12 cellular contexts compared by ENCODE assay signal in genomic region chr12:114671664-114672476, GRCh38. TPM values are rescaled to one million over a fixed set of nuclear protein-coding genes. Genes with fewer than 3 reads are reported as not detected.
A peak's percentile ranks its signal among the peaks of the same experiment; 100 is the strongest.
DNase-seq lines count a peak whose midpoint lies in the region; ATAC-seq and TF ChIP-seq lines count a peak whose summit lies in the region.
"Had no signal": no experiment of that assay in that cellular context is flagged by ENCODE, and none has a peak within 500 bp of the region (broad histone marks: within the 10 kb centered on the region; RNA-seq: fewer than 3 reads in every experiment).

No MANE protein-coding gene starts in this region.

- TF ChIP-seq EP300 in transverse colon (IDR thresholded peaks at IDR 0.05; ENCODE audit: low read depth) = no peak

- no peaks in the 10 kb centered on the region for H3K9me3 ChIP-seq in HUES48 (ENCODE audit: control insufficient read depth, insufficient read depth, low read length)
- H3K9me3 ChIP-seq in left lung = no peaks in the 10 kb centered on the region
- no peaks in the 10 kb centered on the region for H3K9me3 ChIP-seq in transverse colon
- H3K9me3 ChIP-seq: pancreas had no signal

- intact Hi-C loops in left lung (cut with DNase I) = no loop called here
- intact Hi-C loops in transverse colon (cut with DNase I; ENCODE audit: low total_unique reads) = no loop called here

- ATAC-seq in left lung (no peak), HG03139 (IDR thresholded peaks at IDR 0.05; ENCODE audit: unreplicated experiment) (no peak)
- ATAC-seq: pancreas had no signal

- H3K27me3 ChIP-seq in HUES48 (ENCODE audit: control insufficient read depth, insufficient read depth, low read length) (peaks cover 95% of the 10 kb centered on the region), brain microvascular endothelial cell (replicated peaks) (peaks cover 11% of the 10 kb centered on the region), left lung (peaks cover 51 to 98% of the 10 kb centered on the region in 2 donors), transverse colon (peaks cover 63% of the 10 kb centered on the region)

- 65 to 95% methylated on average over 11 to 39 of the region's 55 CpGs for WGBS in transverse colon (ENCODE audit: low coverage in 1 of 2), 2 donors

- DNase-seq in brain microvascular endothelial cell (no peak), left lung (peak in 1 of 2 donors; percentile 78), transverse colon (no peak), foreskin melanocyte (no peak)
- no peak for DNase-seq in activated CD4-positive, CD25-positive, alpha-beta regulatory T cell (lab: John Stamatoyannopoulos, UW)
- DNase-seq: activated T-cell treated with anti-CD3 and anti-CD28 coated beads, Interleukin-2, amount 50 U/mL, for 48 hours; hypothalamus; NCI-H1694 treated with DMSO at 0.1 percent for 48 hours; OCI-M1; pancreas had no signal

- H3K4me3 ChIP-seq in HUES48 (ENCODE audit: low read depth, low read length) (peak overlapping the region; percentile 49), brain microvascular endothelial cell (ENCODE audit: low read depth, low read length) (peak overlapping the region; percentile 26), left lung (peak overlapping the region in 1 of 2 donors; percentile 40), transverse colon (no peak overlapping the region)
- H3K4me3 ChIP-seq: pancreas had no signal

- H3K4me1 ChIP-seq in HUES48 (ENCODE audit: control insufficient read depth, insufficient read depth, low read length) (peaks cover 79% of the 10 kb centered on the region), left lung (peaks cover 7 to 14% of the 10 kb centered on the region in 2 donors), transverse colon (peaks cover 4 to 18% (median 6%) of the 10 kb centered on the region in 4 donors)

- no peak for TF ChIP-seq CTCF in brain microvascular endothelial cell (IDR thresholded peaks at IDR 0.05; ENCODE audit: low read depth, low read length, missing control alignments)
- TF ChIP-seq CTCF in left lung (IDR thresholded peaks at IDR 0.05) = no peak
- no peak for TF ChIP-seq CTCF in transverse colon (IDR thresholded peaks at IDR 0.05)

- no peak for TF ChIP-seq POLR2A in transverse colon (IDR thresholded peaks at IDR 0.05)

- H3K9ac ChIP-seq in HUES48 (ENCODE audit: low read depth, low read length) = no peak overlapping the region

- in situ Hi-C loops in brain microvascular endothelial cell (cut with HindIII; ENCODE audit: low pct_ligation_motif_present, low sequenced_read_pairs) = no loop called here
- in situ Hi-C loops in transverse colon (cut with MboI; ENCODE audit: low pct_ligation_motif_present in 1 of 4, low pct_unique_long_range_greater_than_20kb in 1 of 4, low sequenced_read_pairs in 3 of 4) = no loop called here

- H3K27ac ChIP-seq in HUES48 (ENCODE audit: low read depth, low read length) = no peak overlapping the region
- no peak overlapping the region for H3K27ac ChIP-seq in brain microvascular endothelial cell
- peak overlapping the region; percentile 72 to 87 for H3K27ac ChIP-seq in left lung
- peak overlapping the region; percentile 12 to 62 (median 34) for H3K27ac ChIP-seq in transverse colon
- H3K27ac ChIP-seq: pancreas had no signal

- H3K36me3 ChIP-seq in HUES48 (ENCODE audit: control insufficient read depth, insufficient read depth, low read length) = no peaks in the 10 kb centered on the region
- H3K36me3 ChIP-seq in brain microvascular endothelial cell (replicated peaks) = peaks cover 7% of the 10 kb centered on the region
- H3K36me3 ChIP-seq in left lung = peaks cover 0 to 8% of the 10 kb centered on the region in 2 donors
- H3K36me3 ChIP-seq in transverse colon = no peaks in the 10 kb centered on the region
- H3K36me3 ChIP-seq: pancreas had no signal

RNA-seq across cellular contexts. Expression of gene TBX3, which starts 12.1 kb away (rescaled TPM):
- total RNA-seq in left lung (10 to 100 TPM; 28.3 to 48.1 TPM), transverse colon (10 to 100 TPM in 1 of 4 donors, 1 to 10 TPM in 3; 2.8 to 11.9 (median 5.9) TPM)

Comparison
In these comparisons a context has a peak if more than half of its experiments do, and no peak if none do; other contexts are left out.
1. H3K27ac ChIP-seq: peak in left lung (2 of 2) and transverse colon (4 of 4); none in HUES48 (single experiment) and brain microvascular endothelial cell (single experiment).
2. H3K4me3 ChIP-seq: peak in HUES48 (single experiment) and brain microvascular endothelial cell (single experiment); none in transverse colon (0 of 4).